Comparison of ENCODE assay signal across 21 cellular contexts in genomic region chr11:109894242-109894641, GRCh38.
DNase-seq lines count a peak whose midpoint lies in the region; ATAC-seq, FAIRE-seq and TF ChIP-seq lines count a peak whose summit lies in the region.
"Had no signal": no experiment of that assay in that cellular context is flagged by ENCODE, and none has a peak within 500 bp of the region (broad histone marks: within the 10 kb centered on the region; RNA-seq: fewer than 3 reads in every experiment).

No MANE protein-coding gene starts in this region.

- H3K4me1 ChIP-seq in Karpas-422 (ENCODE audit: low read length) (no peaks in the 10 kb centered on the region), keratinocyte (ENCODE audit: control insufficient read depth, extremely low read depth, insufficient read depth, low read length) (peaks cover 19% of the 10 kb centered on the region), trophoblast cell (ENCODE audit: control insufficient read depth in 1 of 2, insufficient read depth in 2 of 2, low read length in 2 of 2) (peaks cover 5 to 9% of the 10 kb centered on the region in 2 experiments)
- H3K4me1 ChIP-seq: BE2C had no signal

- ATAC-seq in HG03520 (IDR thresholded peaks at IDR 0.05; ENCODE audit: unreplicated experiment) (no peak), GM21526 (IDR thresholded peaks at IDR 0.05; ENCODE audit: low FRiP score, unreplicated experiment) (no peak)
- ATAC-seq: Right ventricle myocardium inferior had no signal

- H3K27ac ChIP-seq in Karpas-422 (ENCODE audit: low read length) (no peak overlapping the region), keratinocyte (ENCODE audit: control insufficient read depth, insufficient read depth, low read length) (no peak overlapping the region), trophoblast cell (ENCODE audit: low read depth, low read length) (peak overlapping the region; percentile 67)
- H3K27ac ChIP-seq: GM23248 had no signal

- no peak overlapping the region for H4K12ac ChIP-seq in trophoblast cell (ENCODE audit: low read depth, low read length)

- H4K20me1 ChIP-seq in Karpas-422 (ENCODE audit: insufficient read depth, low read depth, low read length): no peaks in the 10 kb centered on the region
- H4K20me1 ChIP-seq in keratinocyte (ENCODE audit: control insufficient read depth, extremely low read depth, insufficient read depth, low read length): no peaks in the 10 kb centered on the region

- H3K9ac ChIP-seq in Karpas-422 (ENCODE audit: low read length) (no peak overlapping the region), keratinocyte (ENCODE audit: control insufficient read depth, extremely low read depth, insufficient read depth, low read length) (no peak overlapping the region), trophoblast cell (ENCODE audit: low read length) (no peak overlapping the region)
- H3K9ac ChIP-seq: GM23248 had no signal

- peak overlapping the region; percentile 90 for H2BK120ac ChIP-seq in trophoblast cell (ENCODE audit: insufficient read depth, low read length, poor library complexity)

- in situ Hi-C loops in SK-MEL-5 (cut with HindIII; ENCODE audit: low pct_unique_long_range_greater_than_20kb, low sequenced_read_pairs): no loop called here

- H3K18ac ChIP-seq in trophoblast cell (ENCODE audit: low read length): no peak overlapping the region

- no peak overlapping the region for H3K23ac ChIP-seq in trophoblast cell (ENCODE audit: low read length)

- dilution Hi-C loops in keratinocyte (cut with MboI; ENCODE audit: extremely low pct_ligation_motif_present, low sequenced_read_pairs): no loop called here

- peak overlapping the region; percentile 75 for H2BK5ac ChIP-seq in trophoblast cell (ENCODE audit: low read depth, low read length, poor library complexity)

- H3K4me2 ChIP-seq in Karpas-422 (ENCODE audit: low read depth, low read length, poor library complexity, severe bottlenecking) (no peak overlapping the region), keratinocyte (ENCODE audit: control insufficient read depth, extremely low read depth, insufficient read depth, low read depth, low read length) (no peak overlapping the region), trophoblast cell (ENCODE audit: low read length) (no peak overlapping the region)

- H3K79me2 ChIP-seq in Karpas-422 (ENCODE audit: low read length) (no peaks in the 10 kb centered on the region), keratinocyte (ENCODE audit: control insufficient read depth, insufficient read depth, low read length) (no peaks in the 10 kb centered on the region), trophoblast cell (ENCODE audit: control insufficient read depth, insufficient read depth, low read length, poor library complexity) (no peaks in the 10 kb centered on the region)

- H3K9me2 ChIP-seq in Karpas-422 (replicated peaks; ENCODE audit: insufficient read depth, low read length): no peaks in the 10 kb centered on the region

- peaks cover 18% of the 10 kb centered on the region for H3K79me1 ChIP-seq in trophoblast cell (ENCODE audit: low read length)

- no peak for TF ChIP-seq CTCF in keratinocyte (optimal IDR thresholded peaks at IDR 0.05 in 1 of 3, IDR thresholded peaks at IDR 0.05 in 1 of 3, conservative IDR thresholded peaks at IDR 0.05 in 1 of 3; ENCODE audit: extremely low read depth in 1 of 3, insufficient read depth in 2 of 3, low read length in 3 of 3)

- no peaks in the 10 kb centered on the region for H3K36me3 ChIP-seq in Karpas-422 (ENCODE audit: insufficient read depth, low read length)
- H3K36me3 ChIP-seq in keratinocyte (ENCODE audit: control insufficient read depth in 2 of 2, extremely low read depth in 1 of 2, insufficient read depth in 2 of 2, low read length in 2 of 2): no peaks in the 10 kb centered on the region
- no peaks in the 10 kb centered on the region for H3K36me3 ChIP-seq in trophoblast cell (ENCODE audit: control insufficient read depth in 1 of 2, insufficient read depth in 2 of 2, low read length in 2 of 2)
- H3K36me3 ChIP-seq: BE2C had no signal

- H3K27me3 ChIP-seq in Karpas-422 (ENCODE audit: low read length) (peaks cover 5% of the 10 kb centered on the region), keratinocyte (ENCODE audit: control insufficient read depth, extremely low read depth, insufficient read depth, low read length) (no peaks in the 10 kb centered on the region), trophoblast cell (ENCODE audit: insufficient read depth, low read length) (no peaks in the 10 kb centered on the region)
- H3K27me3 ChIP-seq: BE2C had no signal

- H2BK12ac ChIP-seq in trophoblast cell (ENCODE audit: low read length): peak overlapping the region; percentile 59

- no CpG with 5 or more reads among the region's 1 CpG for WGBS in trophoblast cell (ENCODE audit: extremely low coverage, insufficient coverage, insufficient read length)

- H2AFZ ChIP-seq in Karpas-422 (ENCODE audit: low read length): no peak overlapping the region
- peak overlapping the region; percentile 44 for H2AFZ ChIP-seq in keratinocyte (ENCODE audit: control insufficient read depth, low read length)
- no peak overlapping the region for H2AFZ ChIP-seq in trophoblast cell (ENCODE audit: insufficient read depth, low read length, poor library complexity)
- H2AFZ ChIP-seq: GM23248 had no signal

- H3K9me3 ChIP-seq in Karpas-422 (ENCODE audit: low read length) (no peaks in the 10 kb centered on the region; the same call in 1 of the 2 replicates), keratinocyte (ENCODE audit: control insufficient read depth, low read depth, low read length) (no peaks in the 10 kb centered on the region), trophoblast cell (ENCODE audit: insufficient read depth, low read depth, low read length) (no peaks in the 10 kb centered on the region)
- H3K9me3 ChIP-seq: BE2C had no signal

- no peak overlapping the region for H3K4me3 ChIP-seq in Karpas-422 (ENCODE audit: low read length)
- H3K4me3 ChIP-seq in keratinocyte (ENCODE audit: control insufficient read depth in 2 of 3, extremely low read depth in 1 of 3, insufficient read depth in 2 of 3, low read depth in 1 of 3, low read length in 3 of 3): no peak overlapping the region
- no peak overlapping the region for H3K4me3 ChIP-seq in trophoblast cell (ENCODE audit: low read depth, low read length)
- H3K4me3 ChIP-seq: GM23248 had no signal

- peak overlapping the region; percentile 39 for H2AK5ac ChIP-seq in trophoblast cell (ENCODE audit: low read length)

- no peak for FAIRE-seq in keratinocyte (lab: Jason Lieb, UNC)
- FAIRE-seq: RCC 7860 had no signal

- H3K14ac ChIP-seq in trophoblast cell (ENCODE audit: low read length): peak overlapping the region; percentile 35

- peak; percentile 39 for DNase-seq in Karpas-422
- peak; percentile 26 for DNase-seq in SK-MEL-5 (ENCODE audit: low read depth, low spot score)
- no peak for DNase-seq in keratinocyte (ENCODE audit: low read depth, low spot score)
- DNase-seq in trophoblast cell: no peak
- no peak for DNase-seq in cerebellar cortex (ENCODE audit: low spot score)
- no peak for DNase-seq in anterior cingulate cortex (lab: John Stamatoyannopoulos, UW)
- DNase-seq: BE2C; CD4-positive, CD25-positive, alpha-beta regulatory T cell; COR-L47; DMS 273 treated with DMSO at 0.1 percent for 48 hours; GDM1; GM23248; NCI-H1105 treated with DMSO at 0.1 percent for 48 hours; NCI-H1694 treated with DMSO at 0.1 percent for 48 hours; NCI-H69; NK-92 treated with Interleukin-12 subunit alpha and Interleukin-12 subunit beta, amount 100 ng/mL, for 24 hours; SW 1271 had no signal

- H3K9me1 ChIP-seq in keratinocyte (ENCODE audit: control insufficient read depth, extremely low read depth, insufficient read depth, low read length): no peaks in the 10 kb centered on the region

- H4K91ac ChIP-seq in trophoblast cell (ENCODE audit: low read depth, low read length): peak overlapping the region; percentile 76

- no peak overlapping the region for H3K4ac ChIP-seq in trophoblast cell (ENCODE audit: low read depth, low read length)

- H4K8ac ChIP-seq in trophoblast cell (ENCODE audit: low read depth, low read length): peak overlapping the region; percentile 26

Comparison
In these comparisons a context has a peak if more than half of its experiments do, and no peak if none do; other contexts are left out.
1. DNase-seq: peak in Karpas-422 (single experiment) and SK-MEL-5 (single experiment); none in keratinocyte (single experiment), trophoblast cell (0 of 2), cerebellar cortex (single experiment) and anterior cingulate cortex (0 of 58).